In genomic region chr1:25245809-25246599, GRCh38 we compare ENCODE assay signal across 8 cellular contexts. TPM values are rescaled to one million over a fixed set of nuclear protein-coding genes. Genes with fewer than 3 reads are reported as not detected.
DNase-seq lines count a peak whose midpoint lies in the region; ATAC-seq and TF ChIP-seq lines count a peak whose summit lies in the region.

No MANE protein-coding gene starts in this region.

- H3K36me3 ChIP-seq in heart left ventricle (peaks cover 0 to 58% (median 44%) of the 10 kb centered on the region in 9 donors), rectal smooth muscle tissue (ENCODE audit: control insufficient read depth, insufficient read depth, low read length) (peaks cover 16% of the 10 kb centered on the region)

- H3K27ac ChIP-seq in C4-2B, result peak overlapping the region; percentile 99
- peak overlapping the region; percentile 95 to 100 (median 100) for H3K27ac ChIP-seq in heart left ventricle
- H3K27ac ChIP-seq in rectal smooth muscle tissue (ENCODE audit: low read depth, low read length), result peak overlapping the region; percentile 100

- no peak for TF ChIP-seq CTCF in C4-2B (conservative IDR thresholded peaks at IDR 0.05)
- TF ChIP-seq CTCF in HFF-Myc (IDR thresholded peaks at IDR 0.05; ENCODE audit: low read depth, low read length, missing control alignments), result no peak
- no peak for TF ChIP-seq CTCF in WI38 (IDR thresholded peaks at IDR 0.05; ENCODE audit: low read depth, low read length)
- TF ChIP-seq CTCF in heart left ventricle (IDR thresholded peaks at IDR 0.05), result no peak

- DNase-seq in HFF-Myc (ENCODE audit: extremely low read depth, low read depth), result no peak
- no peak for DNase-seq in heart left ventricle
- DNase-seq in NOMO-1 (lab: John Stamatoyannopoulos, UW; ENCODE audit: unreplicated experiment in 2 of 2), result no peak
- DNase-seq in sciatic nerve (ENCODE audit: low spot score), result no peak
- DNase-seq in NCI-H1436 (lab: John Stamatoyannopoulos, UW), result no peak

- peak overlapping the region; percentile 100 for H3K9ac ChIP-seq in rectal smooth muscle tissue (ENCODE audit: low read length)

- 9 to 15% (median 12%) methylated on average over 28 to 30 of the region's 30 CpGs for WGBS in heart left ventricle, 4 donors

- no peaks in the 10 kb centered on the region for H3K27me3 ChIP-seq in heart left ventricle
- no peaks in the 10 kb centered on the region for H3K27me3 ChIP-seq in rectal smooth muscle tissue (ENCODE audit: control insufficient read depth, insufficient read depth, low read length)

- no peaks in the 10 kb centered on the region for H3K9me3 ChIP-seq in heart left ventricle

- ATAC-seq in heart left ventricle (peak in 3 of 4 donors; percentile 0 to 2 (median 0)), sciatic nerve (no peak)

- H3K4me3 ChIP-seq in HFF-Myc (replicated peaks; ENCODE audit: low read depth, low read length) (peak overlapping the region; percentile 97), WI38 (ENCODE audit: low read depth, low read length) (peak overlapping the region; percentile 98), heart left ventricle (peak overlapping the region; percentile 63 to 98 (median 80)), rectal smooth muscle tissue (ENCODE audit: low read length) (peak overlapping the region; percentile 100)

- H3K4me1 ChIP-seq in heart left ventricle (peaks cover 7 to 55% (median 29%) of the 10 kb centered on the region in 12 donors), rectal smooth muscle tissue (ENCODE audit: control insufficient read depth, insufficient read depth, low read length) (peaks cover 10% of the 10 kb centered on the region)

- TF ChIP-seq POLR2A in heart left ventricle (IDR thresholded peaks at IDR 0.05), result no peak

- intact Hi-C loops in heart left ventricle (cut with DNase I) (loop anchor here in 4 of 10 donors (2.0 to 10.0 kb wide), 7 partner anchors 91 to 749 kb away; partner anchors contain the start of genes MTFR1L (in 2 of the 4), TMEM50A (in 2 of the 4) and PAFAH2 (in 1 of the 4)), sciatic nerve (cut with DNase I) (no loop called here)

RNA-seq across cellular contexts. Expression of gene RSRP1, which starts 1.2 kb away (rescaled TPM):
- total RNA-seq in heart left ventricle (10 to 100 TPM; 14.4 to 51.4 (median 29.4) TPM), sciatic nerve (144 TPM)
- polyA plus RNA-seq in heart left ventricle, result 100 to 1,000 TPM in 1 of 2 donors, 10 to 100 TPM in 1; 19.3 to 114 TPM

RNA-seq across cellular contexts. Expression of gene SYF2, which starts 13.7 kb away (rescaled TPM):
- 10 to 100 TPM; 25.0 to 41.3 (median 31.6) TPM for total RNA-seq in heart left ventricle
- 10 to 100 TPM; 43.1 to 60.3 TPM for polyA plus RNA-seq in heart left ventricle
- 42.3 TPM for total RNA-seq in sciatic nerve

RNA-seq across cellular contexts. Expression of gene RHD, which starts 26.3 kb away (rescaled TPM):
- total RNA-seq in heart left ventricle (not detected), sciatic nerve (0.27 TPM)
- polyA plus RNA-seq in heart left ventricle, result not detected
